15 cellular contexts compared by ENCODE assay signal in the genomic region with DNA sequence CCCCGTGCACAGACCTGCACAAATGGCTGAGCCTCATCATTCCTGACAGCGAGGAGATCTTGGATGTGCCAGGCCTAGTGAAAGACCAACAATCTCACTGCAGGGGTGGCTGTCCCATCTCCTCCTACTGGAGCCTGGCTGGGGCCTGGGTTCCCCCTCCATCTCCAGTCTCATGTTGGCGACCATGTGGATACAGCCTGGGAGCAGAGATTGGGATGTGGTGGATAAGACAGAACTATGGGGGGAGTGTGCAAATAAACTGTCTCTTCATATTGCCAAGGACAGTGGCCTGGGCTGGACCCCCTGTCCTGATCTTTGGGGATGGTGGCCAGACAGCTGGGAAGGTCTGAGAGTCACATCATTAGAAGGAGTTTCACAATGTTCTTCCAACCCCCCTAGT. TPM values are rescaled to one million over a fixed set of nuclear protein-coding genes. Genes with fewer than 3 reads are reported as not detected.
"Had no signal": no experiment of that assay in that cellular context is flagged by ENCODE, and none has a peak within 500 bp of the region (broad histone marks: within the 10 kb centered on the region; RNA-seq: fewer than 3 reads in every experiment).

No MANE protein-coding gene starts in this region.

- H3K4me1 ChIP-seq: right lobe of liver had no signal

- ATAC-seq: WTC11 had no signal

- H3K27ac ChIP-seq: neutrophil, right lobe of liver had no signal

- H3K27me3 ChIP-seq: right lobe of liver had no signal

- H3K9me3 ChIP-seq: neutrophil, right lobe of liver had no signal

- H3K36me3 ChIP-seq: neutrophil, right lobe of liver had no signal

- H3K4me3 ChIP-seq: right lobe of liver had no signal

- DNase-seq: activated CD4-positive, alpha-beta T cell treated with anti-CD3 and anti-CD28 coated beads, Interleukin-2, amount 10 ng/mL, durations not matched to agents 7 days and 5 days; activated effector memory CD4-positive, alpha-beta T cell treated with Interleukin-2 at 50 U/mL for 16 hours; amniotic stem cell; cerebellar nuclear complex; glutamatergic neuron; left colon; naive B cell; posterior cingulate gyrus; right lobe of liver; SHP77 treated with DMSO at 0.1 percent for 48 hours; stimulated activated CD4-positive, alpha-beta T cell treated with anti-CD3 and anti-CD28 coated beads, Interleukin-12 subunit alpha, Interleukin-12 subunit beta, amount 100 ng/mL, for 4 hours; stimulated activated naive CD4-positive, alpha-beta T cell treated with Interleukin-2 at 50 U/mL for 16 hours had no signal

RNA-seq across cellular contexts. Expression of gene INMT, which starts 13.4 kb away (rescaled TPM):
- total RNA-seq: activated CD8-positive, alpha-beta memory T cell treated with anti-CD3 and anti-CD28 coated beads for 36 hours had no signal
